ENCODE assay signal across 22 cellular contexts in genomic region chr4:73945674-73946449, GRCh38. TPM values are rescaled to one million over a fixed set of nuclear protein-coding genes. Genes with fewer than 3 reads are reported as not detected.
"Had no signal": no experiment of that assay in that cellular context is flagged by ENCODE, and none has a peak within 500 bp of the region (broad histone marks: within the 10 kb centered on the region; RNA-seq: fewer than 3 reads in every experiment).

No MANE protein-coding gene starts in this region.

- H3K4me1 ChIP-seq: breast epithelium, testis had no signal

- DNase-seq: activated CD4-positive, alpha-beta T cell treated with anti-CD3 and anti-CD28 coated beads for 48 hours; activated CD4-positive, CD25-positive, alpha-beta regulatory T cell; activated CD8-positive, alpha-beta T cell treated with anti-CD3 and anti-CD28 coated beads for 36 hours; activated naive CD4-positive, alpha-beta T cell treated with anti-CD3 and anti-CD28 coated beads, Interleukin-2, amount 50 U/mL, for 16 hours; activated T-cell treated with anti-CD3 and anti-CD28 coated beads, Interleukin-2, amount 50 U/mL, for 4 hours; cerebellar nuclear complex; cortex of kidney; hypothalamus; left ventricle myocardium superior; mesenchymal stem cell; mucosa of descending colon; naive B cell; stimulated activated CD4-positive, alpha-beta T cell treated with anti-CD3 and anti-CD28 coated beads, Interleukin-4, amount 100 ng/mL, for 1 hour; stomach; T-helper 9 cell; testis had no signal

- H3K27me3 ChIP-seq: testis had no signal

- H3K9me3 ChIP-seq: ascending aorta, breast epithelium, mucosa of descending colon, stomach, testis had no signal

- H3K4me2 ChIP-seq: neural progenitor cell had no signal

- H3K4me3 ChIP-seq: ascending aorta, breast epithelium, mucosa of descending colon, neural progenitor cell, smooth muscle cell, stomach, testis had no signal

- H2AFZ ChIP-seq: neural progenitor cell had no signal

- H3K27ac ChIP-seq: ascending aorta, breast epithelium, neural progenitor cell, testis had no signal

- H3K9ac ChIP-seq: neural progenitor cell had no signal

- ATAC-seq: activated CD8-positive, alpha-beta T cell treated with anti-CD3 and anti-CD28 coated beads for 36 hours; activated T-cell treated with anti-CD3 and anti-CD28 coated beads, Interleukin-2, amount 50 U/mL, for 4 hours; left ventricle myocardium superior; mucosa of descending colon; sciatic nerve had no signal

- H3K36me3 ChIP-seq: ascending aorta, breast epithelium, neural progenitor cell, stomach had no signal

RNA-seq across cellular contexts. Expression of gene PF4, which starts 36.0 kb away (rescaled TPM):
- polyA plus RNA-seq: esophagus had no signal

RNA-seq across cellular contexts. Expression of gene PPBP, which starts 42.1 kb away (rescaled TPM):
- polyA plus RNA-seq: smooth muscle cell had no signal
